Comparison of ENCODE assay signal across 8 cellular contexts in the genomic region with DNA sequence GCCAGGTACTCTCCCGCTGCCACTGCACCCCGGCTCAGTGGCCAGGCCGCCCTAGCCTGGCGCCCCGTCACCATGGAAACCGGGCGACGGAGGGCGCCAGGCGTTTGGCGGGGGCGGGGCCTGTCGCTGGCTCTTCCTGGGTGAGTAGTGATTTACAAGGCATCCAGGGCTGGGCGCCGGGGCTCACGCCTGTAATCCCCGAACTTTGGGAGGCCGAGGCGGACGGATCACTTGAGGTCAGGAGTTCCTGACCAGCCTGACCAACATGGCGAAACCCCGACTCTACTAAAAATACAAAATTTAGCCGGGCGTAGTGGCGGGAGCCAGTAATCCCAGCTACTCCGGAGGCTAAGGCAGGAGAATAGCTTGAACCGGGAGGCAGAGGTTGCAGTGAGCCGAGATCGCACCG. TPM values are rescaled to one million over a fixed set of nuclear protein-coding genes. Genes with fewer than 3 reads are reported as not detected.
DNase-seq lines count a peak whose midpoint lies in the region; ATAC-seq lines count a peak whose summit lies in the region.
"Not testable (repeated sequence)": the region's sequence is repeated elsewhere in the genome, so short reads cannot be mapped to it uniquely, and the experiment has no call there.

A gene (minus strand): TSS at position 107 of the 409 bp plus-strand sequence. CDS start 116 bp downstream, outside the sequence.

- H3K36me3 Mint-ChIP-seq in CD4-positive, alpha-beta memory T cell; effector memory CD8-positive, alpha-beta T cell (ENCODE audit: insufficient read depth): not testable (repeated sequence)

- H3K9me3 ChIP-seq in CD4-positive, alpha-beta memory T cell (ENCODE audit: control insufficient read depth in 1 of 2, low read length in 2 of 2) = not testable (repeated sequence)

- H3K27ac Mint-ChIP-seq in CD4-positive, alpha-beta memory T cell = peak within 1 kb of the TSS in 5 of 7 donors; percentile 22 to 72 (median 25)
- H3K27ac Mint-ChIP-seq in effector memory CD8-positive, alpha-beta T cell = peak within 1 kb of the TSS; percentile 31 to 87

- not testable (repeated sequence) for H3K4me1 ChIP-seq in CD4-positive, alpha-beta memory T cell (ENCODE audit: insufficient read depth, low read length)

- H3K27me3 Mint-ChIP-seq in CD4-positive, alpha-beta memory T cell = not testable (repeated sequence)
- H3K27me3 Mint-ChIP-seq in effector memory CD8-positive, alpha-beta T cell = peaks cover 5 to 19% of the 10 kb centered on the region in 2 donors

- intact Hi-C loops in CD4-positive, alpha-beta memory T cell (cut with micrococcal nuclease) = loop anchor here (2.0 to 10.0 kb wide), 2 partner anchors 36 to 200 kb away; a partner anchor contains a TSS

- H3K4me1 Mint-ChIP-seq in CD4-positive, alpha-beta memory T cell = peaks cover 0 to 11% (median 3%) of the 10 kb centered on the region in 4 donors
- peaks cover 7 to 11% of the 10 kb centered on the region in 2 donors for H3K4me1 Mint-ChIP-seq in effector memory CD8-positive, alpha-beta T cell (ENCODE audit: low read depth in 2 of 2)

- H3K27me3 ChIP-seq in CD4-positive, alpha-beta memory T cell (ENCODE audit: insufficient read depth, low read length) = not testable (repeated sequence)

- peak; percentile 40 to 61 (median 58) for DNase-seq in CD4-positive, alpha-beta memory T cell
- DNase-seq in NCI-H774 (lab: John Stamatoyannopoulos, UW) = peak; percentile 57
- DNase-seq in activated CD8-positive, alpha-beta memory T cell treated with anti-CD3 and anti-CD28 coated beads for 24 hours = peak; percentile 76
- peak; percentile 43 to 53 (median 48) for DNase-seq in effector memory CD8-positive, alpha-beta T cell
- DNase-seq in mesenteric fat pad (ENCODE audit: low spot score) = peak; percentile 84
- DNase-seq in stimulated activated CD8-positive, alpha-beta memory T cell treated with anti-CD3 and anti-CD28 coated beads, Interleukin-12 subunit alpha, Interleukin-12 subunit beta, amount 100 ng/mL, for 1 hour (ENCODE audit: low read depth) = peak; percentile 15

- ATAC-seq in GM21381 (IDR thresholded peaks at IDR 0.05; ENCODE audit: unreplicated experiment) = peak; percentile 92
- peak; percentile 92 for ATAC-seq in HG03439 (IDR thresholded peaks at IDR 0.05; ENCODE audit: unreplicated experiment)
- peak; percentile 90 for ATAC-seq in effector memory CD8-positive, alpha-beta T cell (replicated peaks)

- H3K4me3 ChIP-seq in CD4-positive, alpha-beta memory T cell (ENCODE audit: low read length in 2 of 2) = not testable (repeated sequence)

- CTCF ChIA-PET in CD4-positive, alpha-beta memory T cell (lab: Charles Lee; ENCODE audit: partially characterized antibody) = not testable (repeated sequence)

- H3K27ac ChIP-seq in CD4-positive, alpha-beta memory T cell (ENCODE audit: low read depth, low read length) = not testable (repeated sequence)

- H3K9me3 Mint-ChIP-seq in CD4-positive, alpha-beta memory T cell; effector memory CD8-positive, alpha-beta T cell: not testable (repeated sequence)

- not testable (repeated sequence) for H3K36me3 ChIP-seq in CD4-positive, alpha-beta memory T cell (ENCODE audit: insufficient read depth, low read length)

- POLR2A ChIA-PET in CD4-positive, alpha-beta memory T cell (lab: Charles Lee; ENCODE audit: partially characterized antibody) = not testable (repeated sequence)

- peak within 1 kb of the TSS; percentile 78 to 88 (median 82) for H3K4me3 Mint-ChIP-seq in CD4-positive, alpha-beta memory T cell
- peak within 1 kb of the TSS; percentile 81 to 86 for H3K4me3 Mint-ChIP-seq in effector memory CD8-positive, alpha-beta T cell

RNA-seq across cellular contexts. Expression of the gene that starts here (rescaled TPM):
- total RNA-seq in CD4-positive, alpha-beta memory T cell = under 1 TPM; 0.12 to 0.30 TPM
- polyA plus RNA-seq in CD4-positive, alpha-beta memory T cell = not detected
- 0.64 TPM for total RNA-seq in mesenteric fat pad

Comparison
In these comparisons a context has a peak if more than half of its experiments do, and no peak if none do; other contexts are left out.
1. Peak in DNase-seq in CD4-positive, alpha-beta memory T cell; RNA of the gene not detected or under 1 TPM.
2. Peak in DNase-seq in mesenteric fat pad; RNA of the gene not detected or under 1 TPM.
3. DNase-seq: peak in every context shown above with its lines; median percentile 84 in mesenteric fat pad; 76 in activated CD8-positive, alpha-beta memory T cell treated with anti-CD3 and anti-CD28 coated beads for 24 hours; 58 in CD4-positive, alpha-beta memory T cell; 57 in NCI-H774; 48 in effector memory CD8-positive, alpha-beta T cell; 15 in stimulated activated CD8-positive, alpha-beta memory T cell treated with anti-CD3 and anti-CD28 coated beads, Interleukin-12 subunit alpha, Interleukin-12 subunit beta, amount 100 ng/mL, for 1 hour.